ENCODE assay signal across 8 cellular contexts in the genomic region with DNA sequence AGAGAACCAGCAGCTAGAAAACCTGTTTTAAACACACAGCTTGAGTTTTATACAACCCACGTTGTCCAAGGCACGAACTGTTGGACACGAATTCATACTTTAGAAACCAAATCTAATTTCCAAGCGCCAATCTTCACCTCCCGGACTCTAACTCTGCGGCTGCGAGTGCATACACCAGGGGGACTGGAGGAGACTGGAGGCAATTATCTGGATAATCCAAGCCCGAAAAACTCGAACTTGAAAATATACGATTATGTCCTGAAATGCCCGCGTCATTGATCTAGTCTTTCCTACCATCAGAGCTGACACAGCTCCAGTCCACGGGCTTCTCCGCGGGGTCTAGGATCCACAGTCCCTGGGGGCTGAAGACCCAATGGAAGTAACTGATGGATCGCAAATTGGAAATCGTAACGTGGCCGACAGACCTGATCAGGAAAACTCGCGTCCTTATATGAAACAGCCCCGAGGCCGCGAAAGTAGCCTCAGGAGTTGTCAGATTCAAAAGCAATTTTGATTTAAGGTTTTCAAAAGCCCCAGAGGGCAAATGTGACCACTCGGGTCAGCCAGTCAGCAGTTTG. TPM values are rescaled to one million over a fixed set of nuclear protein-coding genes. Genes with fewer than 3 reads are reported as not detected.
DNase-seq lines count a peak whose midpoint lies in the region; ATAC-seq lines count a peak whose summit lies in the region.

No MANE protein-coding gene starts in this region.

- no peak overlapping the region for H3K27ac Mint-ChIP-seq in activated naive CD4-positive, alpha-beta T cell treated with anti-CD3 and anti-CD28 coated beads for 36 hours

- no peaks in the 10 kb centered on the region for H3K36me3 Mint-ChIP-seq in activated naive CD4-positive, alpha-beta T cell treated with anti-CD3 and anti-CD28 coated beads for 36 hours (ENCODE audit: low read depth)

- H3K27ac ChIP-seq in caudate nucleus (ENCODE audit: low read depth, low read length) (peak overlapping the region; percentile 92), mesodermal cell (ENCODE audit: low read depth, low read length, severe bottlenecking) (peak overlapping the region; percentile 91), aorta (ENCODE audit: low read depth in 1 of 2, low read length in 2 of 2) (peak overlapping the region; percentile 76 to 100)

- peaks cover 53% of the 10 kb centered on the region for H3K27me3 Mint-ChIP-seq in activated naive CD4-positive, alpha-beta T cell treated with anti-CD3 and anti-CD28 coated beads for 36 hours (ENCODE audit: low read depth)

- H3K36me3 ChIP-seq in mesodermal cell (ENCODE audit: control insufficient read depth, insufficient read depth, low read length) (peaks cover 14% of the 10 kb centered on the region), aorta (ENCODE audit: control insufficient read depth in 1 of 2, insufficient read depth in 2 of 2, low read length in 1 of 2) (no peaks in the 10 kb centered on the region)

- DNase-seq in activated naive CD4-positive, alpha-beta T cell treated with anti-CD3 and anti-CD28 coated beads for 36 hours, result no peak
- DNase-seq in activated naive CD4-positive, alpha-beta T cell treated with anti-CD3 and anti-CD28 coated beads, Interleukin-2, amount 50 U/mL, for 16 hours, result no peak
- DNase-seq in OCI-M2 (lab: John Stamatoyannopoulos, UW; ENCODE audit: unreplicated experiment) (peak; percentile 39), caudate nucleus (lab: John Stamatoyannopoulos, UW) (peak in 6 of 61 donors; percentile 27 to 63 (median 52)), aorta (no peak)

- H3K4me3 Mint-ChIP-seq in activated naive CD4-positive, alpha-beta T cell treated with anti-CD3 and anti-CD28 coated beads for 36 hours, result peak overlapping the region; percentile 79

- H3K27me3 ChIP-seq in aorta (ENCODE audit: control insufficient read depth in 1 of 2, insufficient read depth in 2 of 2, low read length in 1 of 2), result no peaks in the 10 kb centered on the region

- H3K4me3 ChIP-seq in mesodermal cell (ENCODE audit: extremely low read depth, insufficient read depth, low read length, poor library complexity, severe bottlenecking) (peak overlapping the region; percentile 79), aorta (ENCODE audit: low read length in 2 of 2) (peak overlapping the region; percentile 38 to 80)

- CTCF ChIA-PET in activated naive CD4-positive, alpha-beta T cell treated with anti-CD3 and anti-CD28 coated beads for 36 hours (lab: Charles Lee), result interaction anchor here (0.6 to 1.2 kb wide), 2 partner anchors 434 to 1369 kb away, joined by 3 read pairs; no protein-coding TSS in a partner anchor

- H3K4me1 Mint-ChIP-seq in activated naive CD4-positive, alpha-beta T cell treated with anti-CD3 and anti-CD28 coated beads for 36 hours (ENCODE audit: low read depth), result peaks cover 33% of the 10 kb centered on the region

- no peaks in the 10 kb centered on the region for H3K9me3 Mint-ChIP-seq in activated naive CD4-positive, alpha-beta T cell treated with anti-CD3 and anti-CD28 coated beads for 36 hours

- WGBS in mesodermal cell (ENCODE audit: insufficient coverage in 2 of 2), 2 experiments, result 0% methylated on average over 20 of the region's 25 CpGs
- WGBS in aorta, 2 donors, result 0 to 1% methylated on average over 25 of the region's 25 CpGs

- intact Hi-C loops in activated naive CD4-positive, alpha-beta T cell treated with anti-CD3 and anti-CD28 coated beads for 36 hours (cut with micrococcal nuclease), result loop anchor here (1.0 to 10.0 kb wide), 7 partner anchors 32 to 791 kb away; partner anchors contain the start of genes CENPW, HINT3 and TPD52L1
- intact Hi-C loops in aorta (cut with DNase I), result loop anchor here (5.0 to 10.0 kb wide), 6 partner anchors 136 to 386 kb away; no protein-coding TSS in a partner anchor

- H3K9me3 ChIP-seq in mesodermal cell (ENCODE audit: control insufficient read depth, low read length) (no peaks in the 10 kb centered on the region), aorta (ENCODE audit: control insufficient read depth, low read length) (no peaks in the 10 kb centered on the region)

- ATAC-seq in aorta (ENCODE audit: low FRiP score), result peak; percentile 1
- no peak for ATAC-seq in GM18517 (IDR thresholded peaks at IDR 0.05; ENCODE audit: unreplicated experiment)
- ATAC-seq in HG02981 (IDR thresholded peaks at IDR 0.05; ENCODE audit: unreplicated experiment), result no peak

- H3K4me1 ChIP-seq in mesodermal cell (ENCODE audit: control insufficient read depth, insufficient read depth, low read length, poor library complexity, severe bottlenecking) (peaks cover 10% of the 10 kb centered on the region), aorta (ENCODE audit: control insufficient read depth in 1 of 2, insufficient read depth in 2 of 2, low read length in 2 of 2) (peaks cover 0 to 3% of the 10 kb centered on the region in 2 donors)

RNA-seq across cellular contexts. Expression of gene HEY2, which starts 0.8 kb away (rescaled TPM):
- total RNA-seq in activated naive CD4-positive, alpha-beta T cell treated with anti-CD3 and anti-CD28 coated beads for 36 hours, result not detected
- 57.0 TPM for polyA plus RNA-seq in mesodermal cell (2013, experiment 1 of 2)
- 56.2 TPM for polyA plus RNA-seq in mesodermal cell (2013, experiment 2 of 2)
- total RNA-seq in aorta, result 10 to 100 TPM; 19.1 to 23.9 TPM
- 10 to 100 TPM; 25.0 to 46.1 TPM for polyA plus RNA-seq in aorta

RNA-seq across cellular contexts. Expression of gene NCOA7, which starts 42.1 kb away (rescaled TPM):
- total RNA-seq in activated naive CD4-positive, alpha-beta T cell treated with anti-CD3 and anti-CD28 coated beads for 36 hours, result 10 to 100 TPM; 39.2 to 43.1 TPM
- polyA plus RNA-seq in mesodermal cell (2013, experiment 1 of 2), result 6.9 TPM
- 7.9 TPM for polyA plus RNA-seq in mesodermal cell (2013, experiment 2 of 2)
- 10 to 100 TPM; 57.1 to 82.1 TPM for total RNA-seq in aorta
- polyA plus RNA-seq in aorta, result 10 to 100 TPM; 12.3 to 23.6 TPM

Comparison
In these comparisons a context has a peak if more than half of its experiments do, and no peak if none do; other contexts are left out.
1. RNA of gene HEY2, which starts 0.8 kb away (total RNA-seq): 19.1 to 23.9 TPM in aorta; not detected in activated naive CD4-positive, alpha-beta T cell treated with anti-CD3 and anti-CD28 coated beads for 36 hours; every median in the first group is over 10 times any median in the second.
2. Peak in every context shown above with its lines, with median percentiles within 50 percentile points of each other: H3K27ac ChIP-seq.